ENCODE assay signal across 28 cellular contexts in genomic region chr14:104553166-104554087, GRCh38. TPM values are rescaled to one million over a fixed set of nuclear protein-coding genes. Genes with fewer than 3 reads are reported as not detected.
DNase-seq lines count a peak whose midpoint lies in the region; ATAC-seq and TF ChIP-seq lines count a peak whose summit lies in the region.
"Had no signal": no experiment of that assay in that cellular context is flagged by ENCODE, and none has a peak within 500 bp of the region (broad histone marks: within the 10 kb centered on the region; RNA-seq: fewer than 3 reads in every experiment).

No MANE protein-coding gene starts in this region.

- H3K4me1 ChIP-seq in heart left ventricle (no peaks in the 10 kb centered on the region), heart right ventricle (no peaks in the 10 kb centered on the region), left ventricle myocardium inferior (no peaks in the 10 kb centered on the region), neural progenitor cell (no peaks in the 10 kb centered on the region)

- no peak for ATAC-seq in heart left ventricle
- ATAC-seq in heart right ventricle: no peak
- ATAC-seq in CD4-positive, alpha-beta T cell (ENCODE audit: poor library complexity): no peak
- ATAC-seq in omental fat pad (ENCODE audit: low FRiP score): no peak
- ATAC-seq: stimulated activated naive CD8-positive, alpha-beta T cell treated with anti-CD3 and anti-CD28 coated beads, Interleukin-15, Interleukin-2, amounts not matched to agents 100 U/mL and 50 U/mL, for 24 hours; T-helper 17 cell had no signal

- no peaks in the 10 kb centered on the region for H3F3A ChIP-seq in neural progenitor cell (ENCODE audit: low read depth)

- H3K36me3 Mint-ChIP-seq in neural progenitor cell: no peaks in the 10 kb centered on the region
- no peaks in the 10 kb centered on the region for H3K36me3 Mint-ChIP-seq in CD4-positive, alpha-beta T cell (ENCODE audit: low read depth)
- H3K36me3 Mint-ChIP-seq: activated naive CD8-positive, alpha-beta T cell treated with anti-CD3 and anti-CD28 coated beads for 36 hours had no signal

- CTCF ChIA-PET in CD4-positive, alpha-beta T cell (lab: Charles Lee): no interaction called here

- peak overlapping the region; percentile 20 for H3K4me3 Mint-ChIP-seq in neural progenitor cell
- no peak overlapping the region for H3K4me3 Mint-ChIP-seq in CD4-positive, alpha-beta T cell
- H3K4me3 Mint-ChIP-seq: activated naive CD8-positive, alpha-beta T cell treated with anti-CD3 and anti-CD28 coated beads for 36 hours; H9; T-helper 17 cell had no signal

- H3K36me3 ChIP-seq in heart left ventricle: no peaks in the 10 kb centered on the region
- H3K36me3 ChIP-seq in heart right ventricle: no peaks in the 10 kb centered on the region
- H3K36me3 ChIP-seq in left ventricle myocardium inferior: no peaks in the 10 kb centered on the region
- no peaks in the 10 kb centered on the region for H3K36me3 ChIP-seq in neural progenitor cell
- H3K36me3 ChIP-seq: thoracic aorta had no signal

- H3K9me3 ChIP-seq in heart left ventricle (no peaks in the 10 kb centered on the region), heart right ventricle (no peaks in the 10 kb centered on the region), left ventricle myocardium inferior (replicated peaks) (no peaks in the 10 kb centered on the region), neural progenitor cell (ENCODE audit: low read depth) (no peaks in the 10 kb centered on the region)
- no peaks in the 10 kb centered on the region for H3K9me3 ChIP-seq in CD4-positive, alpha-beta T cell (ENCODE audit: control insufficient read depth, low read length)
- H3K9me3 ChIP-seq: thoracic aorta had no signal

- no peak overlapping the region for H3K27ac ChIP-seq in heart left ventricle
- H3K27ac ChIP-seq in heart right ventricle: no peak overlapping the region
- H3K27ac ChIP-seq in left ventricle myocardium inferior (replicated peaks): no peak overlapping the region
- H3K27ac ChIP-seq in neural progenitor cell: no peak overlapping the region
- H3K27ac ChIP-seq in CD4-positive, alpha-beta T cell (ENCODE audit: low read depth, low read length): no peak overlapping the region
- H3K27ac ChIP-seq: C4-2B, HL-60, thoracic aorta had no signal

- 79 to 84% (median 81%) methylated on average over 28 to 30 of the region's 30 CpGs for WGBS in heart left ventricle, 4 donors
- 83 to 85% methylated on average over 30 of the region's 30 CpGs for WGBS in heart right ventricle, 2 donors

- H3K4me2 ChIP-seq in neural progenitor cell: no peak overlapping the region

- no peaks in the 10 kb centered on the region for H3K79me2 ChIP-seq in neural progenitor cell (ENCODE audit: low read depth)

- H3K4me3 ChIP-seq in heart left ventricle: no peak overlapping the region
- H3K4me3 ChIP-seq in heart right ventricle: no peak overlapping the region
- H3K4me3 ChIP-seq in left ventricle myocardium inferior: no peak overlapping the region
- no peak overlapping the region for H3K4me3 ChIP-seq in neural progenitor cell
- H3K4me3 ChIP-seq: thoracic aorta had no signal

- H3K27ac Mint-ChIP-seq in neural progenitor cell: no peak overlapping the region
- H3K27ac Mint-ChIP-seq in CD4-positive, alpha-beta T cell: no peak overlapping the region
- H3K27ac Mint-ChIP-seq: activated naive CD8-positive, alpha-beta T cell treated with anti-CD3 and anti-CD28 coated beads for 36 hours; T-helper 17 cell had no signal

- intact Hi-C loops in heart left ventricle (cut with DNase I): loop anchor here in 1 of 10 donors (5.0 kb wide), 1 partner anchor 411 kb away; no protein-coding TSS in a partner anchor
- intact Hi-C loops in heart right ventricle (cut with DNase I): no loop called here
- intact Hi-C loops in left ventricle myocardium inferior (cut with micrococcal nuclease): no loop called here
- intact Hi-C loops in CD4-positive, alpha-beta T cell (cut with DNase I, micrococcal nuclease): no loop called here

- DNase-seq in heart left ventricle (peak; percentile 5 to 55 (median 9)), heart right ventricle (no peak), left ventricle myocardium inferior (peak; percentile 10), neural progenitor cell (ENCODE audit: low spot score) (no peak), omental fat pad (ENCODE audit: low spot score) (no peak), iPS-NIHi11 (ENCODE audit: low spot score) (no peak)
- DNase-seq in CD4-positive, alpha-beta T cell: no peak
- DNase-seq: activated CD4-positive, alpha-beta T cell treated with anti-CD3 and anti-CD28 coated beads for 4 hours; activated naive CD8-positive, alpha-beta T cell treated with anti-CD3 and anti-CD28 coated beads for 36 hours; activated T-cell treated with anti-CD3 and anti-CD28 coated beads, Interleukin-2, amount 50 U/mL, for 48 hours; cerebellar nuclear complex; H9; NCI-H1694; NCI-H526 treated with DMSO at 0.1 percent for 48 hours; stimulated activated CD4-positive, alpha-beta T cell treated with anti-CD3 and anti-CD28 coated beads, Interleukin-4, amount 100 ng/mL, for 4 hours; stimulated activated naive CD8-positive, alpha-beta T cell treated with anti-CD3 and anti-CD28 coated beads, Interleukin-15, Interleukin-2, amounts not matched to agents 100 U/mL and 50 U/mL, for 24 hours had no signal

- peaks cover 8% of the 10 kb centered on the region for H3K4me1 Mint-ChIP-seq in neural progenitor cell
- no peaks in the 10 kb centered on the region for H3K4me1 Mint-ChIP-seq in CD4-positive, alpha-beta T cell (ENCODE audit: low read depth)
- H3K4me1 Mint-ChIP-seq: activated naive CD8-positive, alpha-beta T cell treated with anti-CD3 and anti-CD28 coated beads for 36 hours; T-helper 17 cell had no signal

- H4K20me1 ChIP-seq in neural progenitor cell (ENCODE audit: low read depth): no peaks in the 10 kb centered on the region

- H3K9ac ChIP-seq in neural progenitor cell: no peak overlapping the region

- H2AFZ ChIP-seq in neural progenitor cell (replicated peaks): no peak overlapping the region

- TF ChIP-seq CTCF in heart left ventricle (IDR thresholded peaks at IDR 0.05) (no peak), heart right ventricle (IDR thresholded peaks at IDR 0.05) (no peak), left ventricle myocardium inferior (IDR thresholded peaks at IDR 0.05; ENCODE audit: borderline replicate concordance) (no peak), neural progenitor cell (IDR thresholded peaks at IDR 0.05) (no peak), omental fat pad (IDR thresholded peaks at IDR 0.05) (no peak)
- no peak for TF ChIP-seq CTCF in CD4-positive, alpha-beta T cell (IDR thresholded peaks at IDR 0.05)

- no peaks in the 10 kb centered on the region for H3K9me3 Mint-ChIP-seq in neural progenitor cell
- no peaks in the 10 kb centered on the region for H3K9me3 Mint-ChIP-seq in CD4-positive, alpha-beta T cell
- H3K9me3 Mint-ChIP-seq: activated naive CD8-positive, alpha-beta T cell treated with anti-CD3 and anti-CD28 coated beads for 36 hours had no signal

- POLR2A ChIA-PET in CD4-positive, alpha-beta T cell (lab: Charles Lee): no interaction called here

- TF ChIP-seq POLR2A in heart left ventricle (IDR thresholded peaks at IDR 0.05): no peak

- H3K27me3 ChIP-seq in heart left ventricle (peaks cover 0 to 15% (median 0%) of the 10 kb centered on the region in 9 donors), heart right ventricle (peaks cover 0 to 51% (median 18%) of the 10 kb centered on the region in 7 donors), left ventricle myocardium inferior (ENCODE audit: low read depth) (peaks cover 86% of the 10 kb centered on the region), neural progenitor cell (no peaks in the 10 kb centered on the region)
- H3K27me3 ChIP-seq in CD4-positive, alpha-beta T cell (ENCODE audit: control insufficient read depth, insufficient read depth, low read length): no peaks in the 10 kb centered on the region

- H3K27me3 Mint-ChIP-seq in neural progenitor cell (ENCODE audit: insufficient read depth, low read depth): peaks cover 5% of the 10 kb centered on the region
- H3K27me3 Mint-ChIP-seq in CD4-positive, alpha-beta T cell: peaks cover 16% of the 10 kb centered on the region

RNA-seq across cellular contexts. Expression of gene C14orf180, which starts 26.1 kb away (rescaled TPM):
- total RNA-seq in heart left ventricle (100 to 1,000 TPM in 2 of 9 donors, 10 to 100 TPM in 7; 25.5 to 170 (median 75.3) TPM), heart right ventricle (100 to 1,000 TPM in 1 of 10 donors, 10 to 100 TPM in 9; 55.0 to 124 (median 75.1) TPM), left ventricle myocardium inferior (44.1 TPM), neural progenitor cell (ENCODE audit: low replicate concordance) (not detected in 2 replicates), omental fat pad (10 to 100 TPM; 25.8 to 57.8 (median 35.4) TPM)
- polyA plus RNA-seq in heart left ventricle (100 to 1,000 TPM in 1 of 2 donors, 10 to 100 TPM in 1; 11.1 to 121 TPM), heart right ventricle (100 to 1,000 TPM in 1 of 2 donors, 10 to 100 TPM in 1; 13.8 to 139 TPM)
- not detected for total RNA-seq in CD4-positive, alpha-beta T cell
- total RNA-seq: activated CD8-positive, alpha-beta memory T cell treated with anti-CD3 and anti-CD28 coated beads for 36 hours; activated naive CD8-positive, alpha-beta T cell treated with anti-CD3 and anti-CD28 coated beads for 36 hours; Daoy; epithelial cell of proximal tubule; fibroblast of villous mesenchyme; H9; mononuclear cell; pulmonary artery endothelial cell; T-helper 17 cell had no signal
- polyA plus RNA-seq: AG04450, neural cell had no signal

RNA-seq across cellular contexts. Expression of gene TMEM179, which starts 51.1 kb away (rescaled TPM):
- 1 to 10 TPM in 1 of 9 donors, under 1 TPM in 4, not detected in 4; 0.25 to 1.1 (median 0.40) TPM for total RNA-seq in heart left ventricle
- under 1 TPM; 0.15 to 0.61 TPM for polyA plus RNA-seq in heart left ventricle
- total RNA-seq in heart right ventricle: 1 to 10 TPM in 1 of 10 donors, under 1 TPM in 4, not detected in 5; 0.34 to 1.0 (median 0.42) TPM
- under 1 TPM; 0.17 to 0.22 TPM for polyA plus RNA-seq in heart right ventricle
- total RNA-seq in left ventricle myocardium inferior: 0.49 TPM
- total RNA-seq in neural progenitor cell (ENCODE audit: low replicate concordance): 0.77 and 12.1 TPM in 2 replicates
- not detected for total RNA-seq in CD4-positive, alpha-beta T cell
- total RNA-seq in omental fat pad: not detected
- total RNA-seq: activated CD8-positive, alpha-beta memory T cell treated with anti-CD3 and anti-CD28 coated beads for 36 hours; activated naive CD8-positive, alpha-beta T cell treated with anti-CD3 and anti-CD28 coated beads for 36 hours; epithelial cell of proximal tubule; fibroblast of villous mesenchyme; mononuclear cell; T-helper 17 cell; thoracic aorta had no signal

Comparison
In these comparisons a context has a peak if more than half of its experiments do, and no peak if none do; other contexts are left out.
1. DNase-seq: peak in heart left ventricle (5 of 5) and left ventricle myocardium inferior (single experiment); none in heart right ventricle (0 of 2), neural progenitor cell (single experiment), CD4-positive, alpha-beta T cell (0 of 10), omental fat pad (single experiment) and iPS-NIHi11 (single experiment).
2. RNA of gene C14orf180, which starts 26.1 kb away (total RNA-seq): 55.0 to 124 TPM in heart right ventricle, 25.5 to 170 TPM in heart left ventricle, 44.1 TPM in left ventricle myocardium inferior (single experiment) and 25.8 to 57.8 TPM in omental fat pad; not detected in CD4-positive, alpha-beta T cell and not detected in neural progenitor cell; every median in the first group is over 10 times any median in the second.